ENCODE assay signal across 7 cellular contexts in the genomic region with DNA sequence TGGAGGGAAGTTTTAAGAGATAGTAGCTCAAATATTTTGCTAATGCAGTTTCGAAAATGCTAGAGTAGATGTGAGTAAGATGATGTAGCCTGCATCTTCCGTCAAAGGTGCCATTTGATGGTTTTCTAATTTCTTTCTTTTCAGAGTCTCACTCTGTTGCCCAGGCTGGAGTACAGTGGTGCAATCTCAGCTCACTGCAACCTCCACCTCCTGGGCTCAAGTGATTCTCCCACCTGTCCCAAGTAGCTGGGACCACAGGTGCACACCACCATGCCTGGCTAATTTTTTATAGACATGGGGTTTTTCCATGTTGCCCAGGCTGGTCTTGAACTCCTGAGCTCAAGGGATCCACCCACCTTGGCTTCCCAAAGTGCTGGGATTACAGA. TPM values are rescaled to one million over a fixed set of nuclear protein-coding genes. Genes with fewer than 3 reads are reported as not detected.
DNase-seq lines count a peak whose midpoint lies in the region; ATAC-seq, FAIRE-seq and TF ChIP-seq lines count a peak whose summit lies in the region.
"Not testable (repeated sequence)": the region's sequence is repeated elsewhere in the genome, so short reads cannot be mapped to it uniquely, and the experiment has no call there.

No MANE protein-coding gene starts in this region.

- not testable (repeated sequence) for DNase-seq in GM23248; SJCRH30; body of pancreas; esophagus muscularis mucosa (ENCODE audit: extremely low spot score); kidney; psoas muscle

- H3K79me2 ChIP-seq in GM23248 (ENCODE audit: insufficient read depth), result not testable (repeated sequence)

- H3K36me3 ChIP-seq in GM23248 (ENCODE audit: low read depth); SJCRH30; body of pancreas (replicated peaks in 1 of 2; ENCODE audit: insufficient read depth in 1 of 2, low read depth in 2 of 2); esophagus muscularis mucosa; kidney (ENCODE audit: control insufficient read depth in 1 of 2, insufficient read depth in 2 of 2, low read length in 2 of 2); mesodermal cell (ENCODE audit: control insufficient read depth, insufficient read depth, low read length); psoas muscle (ENCODE audit: insufficient read depth in 1 of 2, low read depth in 1 of 2): not testable (repeated sequence)

- H3K9me2 ChIP-seq in GM23248 (ENCODE audit: insufficient read depth), result not testable (repeated sequence)

- not testable (repeated sequence) for TF ChIP-seq POLR2A in body of pancreas (IDR thresholded peaks at IDR 0.05); esophagus muscularis mucosa (IDR thresholded peaks at IDR 0.05; ENCODE audit: low read depth)

- TF ChIP-seq CTCF in body of pancreas (IDR thresholded peaks at IDR 0.05); esophagus muscularis mucosa (IDR thresholded peaks at IDR 0.05); kidney (IDR thresholded peaks at IDR 0.05; ENCODE audit: borderline replicate concordance, extremely low read depth, insufficient read depth); psoas muscle (IDR thresholded peaks at IDR 0.05): not testable (repeated sequence)

- FAIRE-seq in kidney (lab: Jason Lieb, UNC), result not testable (repeated sequence)

- H3K27ac ChIP-seq in GM23248 (peak overlapping the region; percentile 75), SJCRH30 (peak overlapping the region; percentile 16; the same call in 1 of the 2 replicates), body of pancreas (peak overlapping the region in 3 of 4 donors; percentile 27 to 85 (median 77)), esophagus muscularis mucosa (replicated peaks in 1 of 4) (peak overlapping the region in 3 of 4 donors; percentile 25 to 55 (median 42)), kidney (ENCODE audit: low read depth in 2 of 2, low read length in 2 of 2) (peak overlapping the region; percentile 75 to 82), mesodermal cell (ENCODE audit: low read depth, low read length, severe bottlenecking) (peak overlapping the region; percentile 93), psoas muscle (peak overlapping the region; percentile 20)

- peak overlapping the region; percentile 45; the same call in 1 of the 2 replicates for H3K9ac ChIP-seq in GM23248
- not testable (repeated sequence) for H3K9ac ChIP-seq in kidney (ENCODE audit: low read length in 2 of 2)

- H3K4me1 ChIP-seq in GM23248 (ENCODE audit: insufficient read depth) (peaks cover 18% of the 10 kb centered on the region), SJCRH30 (peaks cover 15% of the 10 kb centered on the region), body of pancreas (peaks cover 18% of the 10 kb centered on the region), esophagus muscularis mucosa (peaks cover 3 to 11% (median 8%) of the 10 kb centered on the region in 4 donors), mesodermal cell (ENCODE audit: control insufficient read depth, insufficient read depth, low read length, poor library complexity, severe bottlenecking) (peaks cover 22% of the 10 kb centered on the region)
- not testable (repeated sequence) for H3K4me1 ChIP-seq in kidney (ENCODE audit: control insufficient read depth in 1 of 2, insufficient read depth in 1 of 2, low read depth in 1 of 2, low read length in 2 of 2); psoas muscle

- not testable (repeated sequence) for ATAC-seq in body of pancreas, psoas muscle

- in situ Hi-C loops in GM23248 (cut with MboI), result not testable (repeated sequence)

- H3K4me2 ChIP-seq in GM23248 (ENCODE audit: unreplicated experiment), result peak overlapping the region; percentile 49

- intact Hi-C loops in body of pancreas (cut with DNase I); esophagus muscularis mucosa (cut with DNase I); kidney (cut with DNase I); psoas muscle (cut with DNase I): not testable (repeated sequence)

- peaks cover 17% of the 10 kb centered on the region for H3F3A ChIP-seq in GM23248 (ENCODE audit: insufficient read depth)

- H3K4me3 ChIP-seq in GM23248, result peak overlapping the region; percentile 40
- H3K4me3 ChIP-seq in SJCRH30; body of pancreas; esophagus muscularis mucosa; kidney (ENCODE audit: low read length in 2 of 2); mesodermal cell (ENCODE audit: extremely low read depth, insufficient read depth, low read length, poor library complexity, severe bottlenecking); psoas muscle: not testable (repeated sequence)

- not testable (repeated sequence) for TF ChIP-seq EP300 in esophagus muscularis mucosa (IDR thresholded peaks at IDR 0.05)

- H3K27me3 ChIP-seq in GM23248 (replicated peaks; ENCODE audit: insufficient read depth); SJCRH30; body of pancreas; esophagus muscularis mucosa; psoas muscle (ENCODE audit: insufficient read depth in 3 of 3, low read length in 2 of 3): not testable (repeated sequence)

- H4K20me1 ChIP-seq in GM23248 (ENCODE audit: insufficient read depth), result not testable (repeated sequence)

- H2AFZ ChIP-seq in GM23248, result peak overlapping the region; percentile 66

- 84 to 86% methylated on average over 2 of the region's 2 CpGs for WGBS in GM23248 (ENCODE audit: low coverage in 1 of 2, low lambda C conversion rate in 2 of 2, missing lambda C conversion rate in 2 of 2), 2 experiments
- 87 to 94% methylated on average over 2 of the region's 2 CpGs for WGBS in body of pancreas, 2 donors
- WGBS in esophagus muscularis mucosa, result 89% methylated on average over 2 of the region's 2 CpGs
- 72 to 94% methylated on average over 2 of the region's 2 CpGs for WGBS in mesodermal cell (ENCODE audit: insufficient coverage in 2 of 2), 2 experiments
- 84 to 98% (median 91%) methylated on average over 2 of the region's 2 CpGs for WGBS in psoas muscle, 3 donors

- H3K9me3 ChIP-seq in GM23248 (ENCODE audit: low read depth); SJCRH30 (replicated peaks); body of pancreas; esophagus muscularis mucosa; kidney (ENCODE audit: control insufficient read depth in 1 of 2, low read length in 2 of 2); mesodermal cell (ENCODE audit: control insufficient read depth, low read length); psoas muscle: not testable (repeated sequence)

RNA-seq across cellular contexts. Expression of a gene that starts 45.6 kb away (rescaled TPM):
- total RNA-seq in GM23248 (2014; rRNA removed; shearing (Covaris generic)), result 13,436 and 14,561 TPM in 2 replicates
- polyA plus RNA-seq in GM23248 (2016; fragmentation: Nextera tagmentation; extraction: Ambion mirVana), result 3,887 and 3,918 TPM in 2 replicates
- total RNA-seq in SJCRH30 (2014; rRNA removed; shearing (Covaris generic)), result 14,252 and 14,593 TPM in 2 replicates
- 1,000 to 10,000 TPM; 4,267 to 4,798 TPM for total RNA-seq in body of pancreas
- total RNA-seq in esophagus muscularis mucosa, result over 10,000 TPM in 3 of 4 donors, 1,000 to 10,000 TPM in 1; 6,828 to 12,822 (median 11,636) TPM
- 10,277 TPM for total RNA-seq in kidney
- 9,725 TPM for polyA plus RNA-seq in kidney (ENCODE audit: insufficient read depth, low read depth, low replicate concordance)
- 8,757 TPM for polyA plus RNA-seq in mesodermal cell (2013, experiment 1 of 2)
- polyA plus RNA-seq in mesodermal cell (2013, experiment 2 of 2), result 8,926 TPM
- 1,000 to 10,000 TPM in 1 of 4 donors, 100 to 1,000 TPM in 3; 703 to 2,379 (median 902) TPM for total RNA-seq in psoas muscle
- polyA plus RNA-seq in psoas muscle, result 1,000 to 10,000 TPM in 1 of 3 donors, 100 to 1,000 TPM in 2; 541 to 1,251 (median 593) TPM

Comparison
In these comparisons a context has a peak if more than half of its experiments do, and no peak if none do; other contexts are left out.
1. H3K27ac ChIP-seq: peak in every context shown above with its lines; median percentile 93 in mesodermal cell; 78 in kidney; 77 in body of pancreas; 75 in GM23248; 42 in esophagus muscularis mucosa; 20 in psoas muscle; 16 in SJCRH30.